In the genomic region with DNA sequence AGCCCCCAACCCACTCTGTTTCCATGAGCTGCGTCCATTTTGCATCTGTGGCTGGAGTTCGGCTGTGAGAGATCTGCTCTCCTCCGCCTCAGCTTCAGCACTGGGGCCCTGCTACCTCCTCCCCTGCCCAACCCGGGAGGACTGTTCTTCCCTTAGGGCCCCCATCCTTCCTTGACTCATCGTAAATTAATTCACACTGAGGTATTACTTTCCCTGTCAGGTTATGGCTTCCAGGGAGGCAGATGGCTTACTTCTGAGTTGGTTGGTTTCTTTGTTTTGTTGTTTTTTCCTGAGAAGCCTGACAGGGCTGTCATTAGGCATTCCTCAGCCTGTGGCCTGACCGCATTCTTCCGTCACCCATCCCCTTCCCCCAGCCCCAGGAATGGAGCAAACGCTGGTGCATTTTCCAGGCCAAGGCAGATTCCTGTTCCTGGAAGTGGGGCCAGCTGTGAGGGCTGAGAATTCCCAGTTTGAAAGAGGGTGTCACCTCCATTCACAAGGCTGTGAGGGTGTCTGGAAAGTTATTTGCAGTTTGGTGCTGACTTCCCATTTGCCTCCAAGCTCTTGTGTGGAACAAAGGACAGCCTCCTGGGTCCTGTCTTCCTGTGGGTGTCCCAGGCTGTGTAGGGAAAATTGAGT, we compare ENCODE assay signal across 8 cellular contexts. TPM values are rescaled to one million over a fixed set of nuclear protein-coding genes. Genes with fewer than 3 reads are reported as not detected.
DNase-seq lines count a peak whose midpoint lies in the region; TF ChIP-seq lines count a peak whose summit lies in the region.

No MANE protein-coding gene starts in this region.

- H3K27ac Mint-ChIP-seq in HFFc6 = peak overlapping the region; percentile 98

- TF ChIP-seq CTCF in HFFc6 (IDR thresholded peaks at IDR 0.05) = no peak

- H3K4me3 ChIP-seq in stomach smooth muscle (ENCODE audit: low read length in 2 of 2) = no peak overlapping the region

- no peaks in the 10 kb centered on the region for H3K9me3 ChIP-seq in stomach smooth muscle (ENCODE audit: control insufficient read depth in 2 of 2, low read length in 2 of 2)

- no peaks in the 10 kb centered on the region for H3K36me3 ChIP-seq in stomach smooth muscle (ENCODE audit: control insufficient read depth in 2 of 2, insufficient read depth in 2 of 2, low read length in 2 of 2)

- DNase-seq in HFFc6 = peak; percentile 97
- DNase-seq in astrocyte of the hippocampus (ENCODE audit: low read depth, low spot score) = peak; percentile 98
- DNase-seq in iris pigment epithelial cell (ENCODE audit: low read depth) = peak; percentile 93
- DNase-seq in NCI-H128 (lab: John Stamatoyannopoulos, UW; ENCODE audit: unreplicated experiment) = no peak
- DNase-seq in NCI-H2196 (lab: John Stamatoyannopoulos, UW; ENCODE audit: unreplicated experiment) = no peak
- DNase-seq in superior temporal gyrus (ENCODE audit: extremely low spot score) = no peak
- no peak for DNase-seq in NCI-H1436 (lab: John Stamatoyannopoulos, UW)

- H3K27me3 ChIP-seq in stomach smooth muscle (ENCODE audit: control insufficient read depth in 1 of 2, insufficient read depth in 2 of 2, low read length in 2 of 2) = no peaks in the 10 kb centered on the region

- peak overlapping the region; percentile 69 for H3K27ac ChIP-seq in stomach smooth muscle (ENCODE audit: low read length)

- peaks cover 19% of the 10 kb centered on the region for H3K27me3 Mint-ChIP-seq in HFFc6 (ENCODE audit: insufficient read depth)

- no peak overlapping the region for H3K9ac ChIP-seq in stomach smooth muscle (ENCODE audit: low read length in 2 of 2)

- H3K4me1 Mint-ChIP-seq in HFFc6 (ENCODE audit: low read depth) = peaks cover 69% of the 10 kb centered on the region

- H3K4me3 Mint-ChIP-seq in HFFc6 = peak overlapping the region; percentile 82

- H3K9me3 Mint-ChIP-seq in HFFc6 = peaks cover 28% of the 10 kb centered on the region

- peaks cover 21% of the 10 kb centered on the region for H3K36me3 Mint-ChIP-seq in HFFc6 (ENCODE audit: low read depth)

- peaks cover 19% of the 10 kb centered on the region for H3K4me1 ChIP-seq in stomach smooth muscle (ENCODE audit: control insufficient read depth, insufficient read depth, low read length)

RNA-seq across cellular contexts. Expression of a gene that starts 11.6 kb away (rescaled TPM):
- not detected for total RNA-seq in HFFc6 (2021; fragmentation: NEBNext Ultra II Directional; extraction: Animal tissue kit (Norgen Biotek cat#: 25700))

RNA-seq across cellular contexts. Expression of a gene that starts 24.1 kb away (rescaled TPM):
- not detected for total RNA-seq in HFFc6 (2021; fragmentation: NEBNext Ultra II Directional; extraction: Animal tissue kit (Norgen Biotek cat#: 25700))

Comparison
In these comparisons a context has a peak if more than half of its experiments do, and no peak if none do; other contexts are left out.
1. DNase-seq: peak in HFFc6 (single experiment), astrocyte of the hippocampus (single experiment) and iris pigment epithelial cell (single experiment); none in NCI-H128 (single experiment), NCI-H2196 (single experiment), superior temporal gyrus (single experiment) and NCI-H1436 (single experiment).